8 cellular contexts compared by ENCODE assay signal in genomic region chr7:30061786-30062185, GRCh38. TPM values are rescaled to one million over a fixed set of nuclear protein-coding genes. Genes with fewer than 3 reads are reported as not detected.
A peak's percentile ranks its signal among the peaks of the same experiment; 100 is the strongest.
DNase-seq lines count a peak whose midpoint lies in the region; ATAC-seq, FAIRE-seq and TF ChIP-seq lines count a peak whose summit lies in the region.
"Not testable (repeated sequence)": the region's sequence is repeated elsewhere in the genome, so short reads cannot be mapped to it uniquely, and the experiment has no call there.

No MANE protein-coding gene starts in this region.

- not testable (repeated sequence) for H3K23ac ChIP-seq in H1 (ENCODE audit: insufficient read length)

- peak overlapping the region in 2 of 8 donors; percentile 37 to 52 for H3K27ac Mint-ChIP-seq in CD8-positive, alpha-beta memory T cell

- not testable (repeated sequence) for H3K9me3 ChIP-seq in CD8-positive, alpha-beta memory T cell (ENCODE audit: low read length); Panc1 (ENCODE audit: control insufficient read depth, insufficient read depth, low read depth, low read length); H1 (ENCODE audit: insufficient read depth in 2 of 2, low read depth in 1 of 2, low read length in 1 of 2); right lobe of liver

- not testable (repeated sequence) for H3K4me2 ChIP-seq in H1 (ENCODE audit: insufficient read depth in 1 of 2, low read depth in 2 of 2, low read length in 2 of 2)

- not testable (repeated sequence) for H3K4ac ChIP-seq in H1 (replicated peaks; ENCODE audit: insufficient read length, low read depth, low read length)

- not testable (repeated sequence) for H2BK5ac ChIP-seq in H1 (ENCODE audit: low read depth, low read length)

- FAIRE-seq in HTR-8/SVneo (lab: Jason Lieb, UNC), result not testable (repeated sequence)
- peak; percentile 98 for FAIRE-seq in H1 (lab: Jason Lieb, UNC)

- WGBS in H1 (ENCODE audit: extremely low coverage in 1 of 2, insufficient coverage in 1 of 2, insufficient read length in 1 of 2, insufficient replicate concordance in 2 of 2, low coverage in 1 of 2, low lambda C conversion rate in 2 of 2, missing lambda C conversion rate in 1 of 2), 2 experiments, result 48% methylated on average over 3 of the region's 3 CpGs; no CpG with 5 or more reads in 1 of the 2 experiments
- 23% methylated on average over 3 of the region's 3 CpGs for WGBS in right lobe of liver (ENCODE audit: insufficient coverage, low coverage, low lambda C conversion rate, missing lambda C conversion rate)

- H3K36me3 Mint-ChIP-seq in CD8-positive, alpha-beta memory T cell, result peaks cover 14 to 59% (median 23%) of the 10 kb centered on the region in 3 donors

- H3K36me3 ChIP-seq in CD8-positive, alpha-beta memory T cell (ENCODE audit: insufficient read depth, low read length); Panc1 (ENCODE audit: control insufficient read depth, insufficient read depth, low read length); right lobe of liver: not testable (repeated sequence)
- H3K36me3 ChIP-seq in H1 (ENCODE audit: control insufficient read depth in 2 of 4, insufficient read depth in 4 of 4, low read length in 3 of 4), result peaks cover 2 to 28% (median 18%) of the 10 kb centered on the region in 4 experiments; a peak in 6 of 8 replicates

- not testable (repeated sequence) for H2BK20ac ChIP-seq in H1 (ENCODE audit: low read length)

- CTCF ChIA-PET in CD8-positive, alpha-beta memory T cell (lab: Charles Lee), result interaction anchor here (1.0 to 3.3 kb wide), 11 partner anchors 8 to 503 kb away, joined by 3 to 20 read pairs (median 6); partner anchors contain the start of gene PLEKHA8
- CTCF ChIA-PET in Panc1 (lab: Charles Lee), result interaction anchor here (0.6 to 1.5 kb wide), 13 partner anchors 11 to 315 kb away, joined by 3 to 9 read pairs (median 3); no protein-coding TSS in a partner anchor
- CTCF ChIA-PET in H1 (lab: Charles Lee; ENCODE audit: partially characterized antibody), result interaction anchor here (0.5 to 5.2 kb wide), 45 partner anchors 9 to 738 kb away, joined by 3 to 49 read pairs (median 5); no protein-coding TSS in a partner anchor

- not testable (repeated sequence) for TF ChIP-seq POLR2A in H1 (IDR thresholded peaks at IDR 0.05; ENCODE audit: control extremely low read depth in 1 of 2, low read depth in 2 of 2, low read length in 2 of 2); right lobe of liver (IDR thresholded peaks at IDR 0.05)

- not testable (repeated sequence) for H2BK15ac ChIP-seq in H1 (ENCODE audit: low read length)

- not testable (repeated sequence) for H4K8ac ChIP-seq in H1 (ENCODE audit: extremely low read depth, insufficient read depth, low read length)

- not testable (repeated sequence) for H3K79me1 ChIP-seq in H1 (ENCODE audit: low read depth, low read length)

- not testable (repeated sequence) for H4K5ac ChIP-seq in H1 (ENCODE audit: insufficient read length, low read depth, low read length)

- not testable (repeated sequence) for H3K14ac ChIP-seq in H1 (ENCODE audit: insufficient read length)

- not testable (repeated sequence) for H3K18ac ChIP-seq in H1 (ENCODE audit: extremely low read depth, low read length)

- not testable (repeated sequence) for H3K56ac ChIP-seq in H1 (replicated peaks; ENCODE audit: insufficient read length, low read depth, low read length)

- H3K4me3 Mint-ChIP-seq in CD8-positive, alpha-beta memory T cell, result not testable (repeated sequence)

- H3K23me2 ChIP-seq in H1 (ENCODE audit: low read depth, low read length), result not testable (repeated sequence)

- H3K4me1 Mint-ChIP-seq in CD8-positive, alpha-beta memory T cell, result not testable (repeated sequence)

- intact Hi-C loops in Panc1 (cut with micrococcal nuclease; ENCODE audit: unreplicated experiment), result loop anchor here (2.0 to 5.0 kb wide), 3 partner anchors 74 to 183 kb away; partner anchors contain the start of gene SCRN1
- intact Hi-C loops in right lobe of liver (cut with DNase I), result not testable (repeated sequence)

- not testable (repeated sequence) for BruUV-seq in Panc1 (replicated peaks; lab: Mats Ljungman, UMichigan)

- H3K79me2 ChIP-seq in H1 (ENCODE audit: control insufficient read depth in 1 of 2, insufficient read depth in 2 of 2, low read length in 2 of 2), result not testable (repeated sequence)

- not testable (repeated sequence) for H2BK120ac ChIP-seq in H1 (replicated peaks; ENCODE audit: low read depth, low read length)

- not testable (repeated sequence) for H3K4me1 ChIP-seq in CD8-positive, alpha-beta memory T cell (ENCODE audit: insufficient read depth, low read length); Panc1 (ENCODE audit: control insufficient read depth, insufficient read depth, low read length); H1 (replicated peaks in 1 of 4; ENCODE audit: control insufficient read depth in 3 of 4, insufficient read depth in 4 of 4, low read length in 3 of 4); right lobe of liver

- not testable (repeated sequence) for H3K9ac ChIP-seq in H1 (replicated peaks in 1 of 4; ENCODE audit: extremely low read depth in 1 of 4, low read depth in 3 of 4, low read length in 3 of 4)

- not testable (repeated sequence) for H2AFZ ChIP-seq in H1 (ENCODE audit: low read length)

- in situ Hi-C loops in Panc1 (cut with HindIII; ENCODE audit: low pct_unique_long_range_greater_than_20kb, low sequenced_read_pairs), result not testable (repeated sequence)

- peak; percentile 98 for ATAC-seq in Panc1
- peak; percentile 94 to 97 (median 96) for ATAC-seq in right lobe of liver

- H2BK12ac ChIP-seq in H1 (ENCODE audit: low read depth, low read length), result not testable (repeated sequence)

- H4K91ac ChIP-seq in H1 (replicated peaks; ENCODE audit: insufficient read length, low read length), result not testable (repeated sequence)

- H3K27me3 ChIP-seq in CD8-positive, alpha-beta memory T cell (ENCODE audit: insufficient read depth, low read length, poor library complexity, severe bottlenecking); Panc1 (ENCODE audit: control insufficient read depth, insufficient read depth, low read length); H1 (replicated peaks in 1 of 4; ENCODE audit: control insufficient read depth in 3 of 4, extremely low read depth in 1 of 4, insufficient read depth in 3 of 4, low read length in 3 of 4); right lobe of liver: not testable (repeated sequence)

- not testable (repeated sequence) for H3K9me3 Mint-ChIP-seq in CD8-positive, alpha-beta memory T cell

- DNase-seq in CD8-positive, alpha-beta memory T cell, result peak in 3 of 5 donors; percentile 10 to 54 (median 40)
- DNase-seq in GM20000 (ENCODE audit: low spot score), result peak; percentile 22
- peak; percentile 15 for DNase-seq in HTR-8/SVneo (ENCODE audit: insufficient read length, low spot score)
- DNase-seq in Panc1 (ENCODE audit: low read depth, low spot score), result peak; percentile 24
- DNase-seq in activated T-cell treated with anti-CD3 and anti-CD28 coated beads for 24 hours (ENCODE audit: low read depth), result peak; percentile 6
- DNase-seq in H1 (ENCODE audit: low read depth in 1 of 2, low spot score in 2 of 2), result not testable (repeated sequence)
- DNase-seq in right lobe of liver, result peak in 1 of 3 donors; percentile 36
- DNase-seq in stimulated activated CD4-positive, alpha-beta T cell treated with anti-CD3 and anti-CD28 coated beads, Interleukin-4, amount 100 ng/mL, for 4 hours, result peak; percentile 17 to 19

- TF ChIP-seq CTCF in GM20000 (IDR thresholded peaks at IDR 0.05; ENCODE audit: extremely low read depth, missing control alignments) (peak; percentile 17), Panc1 (IDR thresholded peaks at IDR 0.05) (peak; percentile 84), H1 (IDR thresholded peaks at IDR 0.05; ENCODE audit: control extremely low read depth in 1 of 3, insufficient read depth in 1 of 3, low read depth in 1 of 3, low read length in 3 of 3) (peak in 2 of 3 experiments; percentile 39 to 45; a peak in 3 of 4 replicates), right lobe of liver (IDR thresholded peaks at IDR 0.05) (peak; percentile 43 to 73 (median 60))

- H3K27ac ChIP-seq in CD8-positive, alpha-beta memory T cell (ENCODE audit: low read depth, low read length); Panc1 (ENCODE audit: low read length); H1 (ENCODE audit: low read depth, low read length); right lobe of liver: not testable (repeated sequence)

- POLR2A ChIA-PET in CD8-positive, alpha-beta memory T cell (lab: Charles Lee), result interaction anchor here (0.6 kb wide), 1 partner anchor 80 kb away, joined by 3 read pairs; no protein-coding TSS in a partner anchor
- POLR2A ChIA-PET in Panc1 (lab: Charles Lee) (interaction anchor here (0.7 kb wide), 1 partner anchor 85 kb away, joined by 4 read pairs; no protein-coding TSS in a partner anchor), H1 (lab: Charles Lee; ENCODE audit: partially characterized antibody) (interaction anchor here (0.6 to 1.5 kb wide), 3 partner anchors 28 to 160 kb away, joined by 3 to 4 read pairs (median 3); no protein-coding TSS in a partner anchor)

- not testable (repeated sequence) for H3K27me3 Mint-ChIP-seq in CD8-positive, alpha-beta memory T cell

- TF ChIP-seq EP300 in H1 (IDR thresholded peaks at IDR 0.05; ENCODE audit: borderline replicate concordance in 1 of 2, low read depth in 2 of 2, low read length in 2 of 2), result not testable (repeated sequence)

- TF ChIP-seq RAD21 in H1 (IDR thresholded peaks at IDR 0.05 in 1 of 2, conservative IDR thresholded peaks at IDR 0.05 in 1 of 2; ENCODE audit: low read depth in 2 of 2, low read length in 2 of 2), result peak; percentile 20 to 42; a peak in 3 of 4 replicates

- not testable (repeated sequence) for H4K20me1 ChIP-seq in H1 (replicated peaks in 1 of 2; ENCODE audit: control insufficient read depth in 1 of 2, insufficient read depth in 2 of 2, low read length in 2 of 2)

- H2AK5ac ChIP-seq in H1 (ENCODE audit: low read depth, low read length), result not testable (repeated sequence)

- not testable (repeated sequence) for H3K4me3 ChIP-seq in CD8-positive, alpha-beta memory T cell (ENCODE audit: low read length); Panc1 (ENCODE audit: low read depth in 2 of 2, low read length in 2 of 2); H1 (ENCODE audit: extremely low read depth in 1 of 4, insufficient read depth in 2 of 4, low read depth in 3 of 4, low read length in 4 of 4); right lobe of liver

RNA-seq across cellular contexts. Expression of gene PLEKHA8, which starts 33.6 kb away (rescaled TPM):
- total RNA-seq in CD8-positive, alpha-beta memory T cell, result 1 to 10 TPM; 9.0 to 10.0 TPM
- polyA plus RNA-seq in CD8-positive, alpha-beta memory T cell, result 3.7 TPM
- total RNA-seq in Panc1 (2021; ENCODE audit: unreplicated experiment) (20.7 TPM), right lobe of liver (1 to 10 TPM; 2.7 to 8.1 (median 4.4) TPM)
- 10.0 TPM for polyA plus RNA-seq in Panc1 (2012; ENCODE audit: insufficient read length)
- total RNA-seq in H1 (2021; fragmentation: NEBNext Ultra II Directional; extraction: Animal tissue kit (Norgen Biotek cat#: 25700)), result 42.0 and 44.0 TPM in 2 replicates
- polyA plus RNA-seq in H1 (2011; rRNA removed), result 6.6 and 10.7 TPM in 2 replicates
- 11.9 TPM for polyA plus RNA-seq in H1 (2011; cell fraction: cytosol; rRNA removed)
- 9.0 TPM for polyA plus RNA-seq in H1 (2011; cell fraction: nucleus; rRNA removed)
- polyA plus RNA-seq in H1 (2012, experiment 1 of 2), result 12.6 to 22.0 TPM (median 17.5 TPM) in 4 replicates
- 1.7 TPM for polyA plus RNA-seq in H1 (2012, experiment 2 of 2)
- 17.8 TPM for polyA plus RNA-seq in H1 (2013, experiment 1 of 2)
- 16.9 TPM for polyA plus RNA-seq in H1 (2013, experiment 2 of 2)
- 25.3 and 34.8 TPM in 2 replicates for polyA minus RNA-seq in H1 (2011; rRNA and poly(A)+ RNA removed)
- 14.1 TPM for polyA minus RNA-seq in H1 (2011; cell fraction: cytosol; rRNA and poly(A)+ RNA removed)
- 37.1 TPM for polyA minus RNA-seq in H1 (2011; cell fraction: nucleus; rRNA and poly(A)+ RNA removed)

RNA-seq across cellular contexts. Expression of gene FKBP14, which starts 35.3 kb away (rescaled TPM):
- total RNA-seq in CD8-positive, alpha-beta memory T cell, result 1 to 10 TPM; 4.1 to 4.6 TPM
- polyA plus RNA-seq in CD8-positive, alpha-beta memory T cell, result 1.2 TPM
- total RNA-seq in Panc1 (2021; ENCODE audit: unreplicated experiment) (36.0 TPM), right lobe of liver (1 to 10 TPM; 4.0 to 8.7 (median 5.2) TPM)
- 8.9 TPM for polyA plus RNA-seq in Panc1 (2012; ENCODE audit: insufficient read length)
- 20.2 and 20.7 TPM in 2 replicates for total RNA-seq in H1 (2021; fragmentation: NEBNext Ultra II Directional; extraction: Animal tissue kit (Norgen Biotek cat#: 25700))
- polyA plus RNA-seq in H1 (2011; rRNA removed), result 2.2 and 3.2 TPM in 2 replicates
- polyA plus RNA-seq in H1 (2011; cell fraction: cytosol; rRNA removed), result 5.4 TPM
- polyA plus RNA-seq in H1 (2011; cell fraction: nucleus; rRNA removed), result 1.1 TPM
- polyA plus RNA-seq in H1 (2012, experiment 1 of 2), result 4.8 to 12.2 TPM (median 8.4 TPM) in 4 replicates
- polyA plus RNA-seq in H1 (2012, experiment 2 of 2), result 0.84 TPM
- 18.6 TPM for polyA plus RNA-seq in H1 (2013, experiment 1 of 2)
- polyA plus RNA-seq in H1 (2013, experiment 2 of 2), result 25.1 TPM
- 7.9 and 12.5 TPM in 2 replicates for polyA minus RNA-seq in H1 (2011; rRNA and poly(A)+ RNA removed)
- polyA minus RNA-seq in H1 (2011; cell fraction: cytosol; rRNA and poly(A)+ RNA removed), result 3.2 TPM
- 8.8 TPM for polyA minus RNA-seq in H1 (2011; cell fraction: nucleus; rRNA and poly(A)+ RNA removed)

Comparison
In these comparisons a context has a peak if more than half of its experiments do, and no peak if none do; other contexts are left out.
1. CTCF ChIP-seq: peak in every context shown above with its lines; median percentile 84 in Panc1; 60 in right lobe of liver; 42 in H1; 17 in GM20000.